8 cellular contexts compared by ENCODE assay signal in the genomic region with DNA sequence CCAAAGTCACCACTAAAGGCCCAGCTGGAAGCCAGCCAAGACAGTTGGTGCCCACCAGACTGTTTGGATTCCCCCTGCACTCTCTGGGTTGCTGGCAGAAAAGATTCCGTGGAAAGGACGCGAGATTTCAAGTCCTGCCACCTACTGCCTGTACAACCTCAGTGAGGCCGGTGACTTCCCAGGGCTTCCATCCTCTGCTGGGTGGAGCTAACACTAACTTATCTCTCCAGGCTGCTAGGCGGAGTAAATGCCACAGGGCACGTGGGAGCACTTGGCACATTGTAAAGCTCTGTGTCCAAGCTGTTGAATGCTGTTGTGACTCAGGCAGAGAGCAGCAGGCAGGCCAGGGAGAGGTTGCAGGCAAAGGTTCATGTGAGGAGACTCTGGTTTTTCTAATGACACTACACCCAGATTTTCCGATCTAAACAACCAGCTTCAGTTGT. TPM values are rescaled to one million over a fixed set of nuclear protein-coding genes. Genes with fewer than 3 reads are reported as not detected.
DNase-seq lines count a peak whose midpoint lies in the region; ATAC-seq and TF ChIP-seq lines count a peak whose summit lies in the region.

No MANE protein-coding gene starts in this region.

- H3K4me1 ChIP-seq in endodermal cell (ENCODE audit: control insufficient read depth, insufficient read depth, low read length) (peaks cover 3% of the 10 kb centered on the region), mucosa of rectum (ENCODE audit: control insufficient read depth in 2 of 2, insufficient read depth in 2 of 2, low read length in 2 of 2) (peaks cover 30 to 31% of the 10 kb centered on the region in 2 donors)

- intact Hi-C loops in natural killer cell (cut with micrococcal nuclease): no loop called here

- H3K4me3 ChIP-seq in endodermal cell (ENCODE audit: low read length) (no peak overlapping the region), mucosa of rectum (ENCODE audit: low read length in 2 of 2) (no peak overlapping the region)

- DNase-seq in ELF-1 (ENCODE audit: low read depth, low spot score) (peak; percentile 62), NCI-H524 (lab: John Stamatoyannopoulos, UW) (peak; percentile 95), endodermal cell (peak; percentile 73), natural killer cell (no peak)
- no peak for DNase-seq in activated CD4-positive, alpha-beta memory T cell treated with anti-CD3 and anti-CD28 coated beads, Interleukin-2, amount 10 ng/mL, durations not matched to agents 7 days and 5 days
- DNase-seq in activated naive CD8-positive, alpha-beta T cell treated with anti-CD3 and anti-CD28 coated beads for 36 hours: no peak

- TF ChIP-seq CTCF in endodermal cell (conservative IDR thresholded peaks at IDR 0.05) (peak; percentile 19), natural killer cell (IDR thresholded peaks at IDR 0.05) (no peak)

- no peaks in the 10 kb centered on the region for H3K9me3 ChIP-seq in endodermal cell (ENCODE audit: control insufficient read depth, low read length)
- no peaks in the 10 kb centered on the region for H3K9me3 ChIP-seq in mucosa of rectum (ENCODE audit: control insufficient read depth in 2 of 2, low read length in 2 of 2)

- H3K27ac Mint-ChIP-seq in endodermal cell (no peak overlapping the region), natural killer cell (no peak overlapping the region)
- H3K27ac Mint-ChIP-seq in activated CD4-positive, alpha-beta memory T cell treated with anti-CD3 and anti-CD28 coated beads, Interleukin-2, amount 10 ng/mL, durations not matched to agents 7 days and 5 days: no peak overlapping the region
- no peak overlapping the region for H3K27ac Mint-ChIP-seq in activated naive CD8-positive, alpha-beta T cell treated with anti-CD3 and anti-CD28 coated beads for 36 hours

- H3K36me3 ChIP-seq in endodermal cell (ENCODE audit: control insufficient read depth, insufficient read depth, low read length): no peaks in the 10 kb centered on the region
- no peaks in the 10 kb centered on the region for H3K36me3 ChIP-seq in mucosa of rectum (ENCODE audit: control insufficient read depth in 2 of 2, insufficient read depth in 2 of 2, low read length in 2 of 2)

- no peak overlapping the region for H3K27ac ChIP-seq in endodermal cell (ENCODE audit: low read depth, low read length)
- peak overlapping the region; percentile 87 to 89 for H3K27ac ChIP-seq in mucosa of rectum (ENCODE audit: low read depth in 2 of 2, low read length in 2 of 2)

- 75 to 81% methylated on average over 6 to 7 of the region's 7 CpGs for WGBS in endodermal cell (ENCODE audit: insufficient coverage in 1 of 2, insufficient read length in 1 of 2), 2 experiments

- H3K9me3 Mint-ChIP-seq in endodermal cell (no peaks in the 10 kb centered on the region), natural killer cell (no peaks in the 10 kb centered on the region)
- H3K9me3 Mint-ChIP-seq in activated CD4-positive, alpha-beta memory T cell treated with anti-CD3 and anti-CD28 coated beads, Interleukin-2, amount 10 ng/mL, durations not matched to agents 7 days and 5 days: no peaks in the 10 kb centered on the region
- H3K9me3 Mint-ChIP-seq in activated naive CD8-positive, alpha-beta T cell treated with anti-CD3 and anti-CD28 coated beads for 36 hours: no peaks in the 10 kb centered on the region

- no peak overlapping the region for H3K4me3 Mint-ChIP-seq in endodermal cell
- no peak overlapping the region for H3K4me3 Mint-ChIP-seq in natural killer cell
- no peak overlapping the region for H3K4me3 Mint-ChIP-seq in activated CD4-positive, alpha-beta memory T cell treated with anti-CD3 and anti-CD28 coated beads, Interleukin-2, amount 10 ng/mL, durations not matched to agents 7 days and 5 days
- no peak overlapping the region for H3K4me3 Mint-ChIP-seq in activated naive CD8-positive, alpha-beta T cell treated with anti-CD3 and anti-CD28 coated beads for 36 hours

- no peaks in the 10 kb centered on the region for H3K27me3 ChIP-seq in endodermal cell (ENCODE audit: control insufficient read depth, insufficient read depth, low read length, poor library complexity, severe bottlenecking)
- H3K27me3 ChIP-seq in mucosa of rectum (ENCODE audit: control insufficient read depth in 2 of 2, insufficient read depth in 2 of 2, low read length in 2 of 2): no peaks in the 10 kb centered on the region

- peaks cover 6% of the 10 kb centered on the region for H3K4me1 Mint-ChIP-seq in endodermal cell
- no peaks in the 10 kb centered on the region for H3K4me1 Mint-ChIP-seq in natural killer cell
- peaks cover 7% of the 10 kb centered on the region for H3K4me1 Mint-ChIP-seq in activated CD4-positive, alpha-beta memory T cell treated with anti-CD3 and anti-CD28 coated beads, Interleukin-2, amount 10 ng/mL, durations not matched to agents 7 days and 5 days
- H3K4me1 Mint-ChIP-seq in activated naive CD8-positive, alpha-beta T cell treated with anti-CD3 and anti-CD28 coated beads for 36 hours: no peaks in the 10 kb centered on the region

- ATAC-seq in GM21619 (IDR thresholded peaks at IDR 0.05; ENCODE audit: unreplicated experiment): no peak
- ATAC-seq in natural killer cell: no peak

- no peak overlapping the region for H3K9ac ChIP-seq in endodermal cell (ENCODE audit: extremely low read depth, low read length, poor library complexity, severe bottlenecking)
- peak overlapping the region in 1 of 2 donors; percentile 37 for H3K9ac ChIP-seq in mucosa of rectum (ENCODE audit: low read depth in 1 of 2, low read length in 2 of 2)

- POLR2A ChIA-PET in activated CD4-positive, alpha-beta memory T cell treated with anti-CD3 and anti-CD28 coated beads, Interleukin-2, amount 10 ng/mL, durations not matched to agents 7 days and 5 days (lab: Charles Lee): interaction anchor here (1.0 kb wide), 1 partner anchor 11 kb away, joined by 3 read pairs; no protein-coding TSS in a partner anchor

- CTCF ChIA-PET in activated CD4-positive, alpha-beta memory T cell treated with anti-CD3 and anti-CD28 coated beads, Interleukin-2, amount 10 ng/mL, durations not matched to agents 7 days and 5 days (lab: Charles Lee): no interaction called here

- H3K27me3 Mint-ChIP-seq in endodermal cell (ENCODE audit: insufficient read depth) (no peaks in the 10 kb centered on the region), natural killer cell (ENCODE audit: low read depth in 2 of 2) (no peaks in the 10 kb centered on the region)
- H3K27me3 Mint-ChIP-seq in activated CD4-positive, alpha-beta memory T cell treated with anti-CD3 and anti-CD28 coated beads, Interleukin-2, amount 10 ng/mL, durations not matched to agents 7 days and 5 days: no peaks in the 10 kb centered on the region
- no peaks in the 10 kb centered on the region for H3K27me3 Mint-ChIP-seq in activated naive CD8-positive, alpha-beta T cell treated with anti-CD3 and anti-CD28 coated beads for 36 hours

- H3K36me3 Mint-ChIP-seq in endodermal cell (ENCODE audit: low read depth) (no peaks in the 10 kb centered on the region), natural killer cell (no peaks in the 10 kb centered on the region)
- no peaks in the 10 kb centered on the region for H3K36me3 Mint-ChIP-seq in activated CD4-positive, alpha-beta memory T cell treated with anti-CD3 and anti-CD28 coated beads, Interleukin-2, amount 10 ng/mL, durations not matched to agents 7 days and 5 days (ENCODE audit: low read depth)
- no peaks in the 10 kb centered on the region for H3K36me3 Mint-ChIP-seq in activated naive CD8-positive, alpha-beta T cell treated with anti-CD3 and anti-CD28 coated beads for 36 hours

RNA-seq across cellular contexts. Expression of a gene that starts 50.9 kb away (rescaled TPM):
- total RNA-seq in endodermal cell (10 to 100 TPM; 19.2 to 24.5 TPM), natural killer cell (under 1 TPM in 2 of 3 donors, not detected in 1; 0.25 to 0.38 TPM)
- polyA plus RNA-seq in endodermal cell (2013, experiment 1 of 2): 88.2 TPM
- polyA plus RNA-seq in endodermal cell (2013, experiment 2 of 2): 73.3 TPM
- 1 to 10 TPM; 1.7 to 1.8 TPM for total RNA-seq in activated CD4-positive, alpha-beta memory T cell treated with anti-CD3 and anti-CD28 coated beads, Interleukin-2, amount 10 ng/mL, durations not matched to agents 7 days and 5 days
- total RNA-seq in activated naive CD8-positive, alpha-beta T cell treated with anti-CD3 and anti-CD28 coated beads for 36 hours: 1 to 10 TPM; 2.0 to 2.6 TPM

Comparison
In these comparisons a context has a peak if more than half of its experiments do, and no peak if none do; other contexts are left out.
1. DNase-seq: peak in ELF-1 (single experiment), NCI-H524 (2 of 2) and endodermal cell (single experiment); none in natural killer cell (single experiment), activated CD4-positive, alpha-beta memory T cell treated with anti-CD3 and anti-CD28 coated beads, Interleukin-2, amount 10 ng/mL, durations not matched to agents 7 days and 5 days (single experiment) and activated naive CD8-positive, alpha-beta T cell treated with anti-CD3 and anti-CD28 coated beads for 36 hours (single experiment).
2. RNA of a gene that starts 50.9 kb away (total RNA-seq): 19.2 to 24.5 TPM in endodermal cell; 2.0 to 2.6 TPM in activated naive CD8-positive, alpha-beta T cell treated with anti-CD3 and anti-CD28 coated beads for 36 hours, 1.7 to 1.8 TPM in activated CD4-positive, alpha-beta memory T cell treated with anti-CD3 and anti-CD28 coated beads, Interleukin-2, amount 10 ng/mL, durations not matched to agents 7 days and 5 days and 0.25 to 0.38 TPM in natural killer cell; every median in the first group is over 4 times any median in the second.